ENCODE assay signal across 1 cellular context in genomic region chr5:207599-207998, GRCh38.
TF ChIP-seq lines count a peak whose summit lies in the region.

No MANE protein-coding gene starts in this region.

TF ChIP-seq in HepG2, 621 proteins besides CTCF, POLR2A, EP300 and RAD21:
- TF ChIP-seq SMARCE1 (IDR thresholded peaks at IDR 0.05; ENCODE audit: borderline replicate concordance): no peak
- no peak for TF ChIP-seq NFE2L1 (CRISPR knock-in tag; IDR thresholded peaks at IDR 0.05; ENCODE audit: borderline replicate concordance)
- no peak for TF ChIP-seq ZNF746 (CRISPR knock-in tag; IDR thresholded peaks at IDR 0.05)
- TF ChIP-seq ZNF275 (CRISPR knock-in tag; IDR thresholded peaks at IDR 0.05; ENCODE audit: borderline replicate concordance): no peak
- TF ChIP-seq, protein P1, sequence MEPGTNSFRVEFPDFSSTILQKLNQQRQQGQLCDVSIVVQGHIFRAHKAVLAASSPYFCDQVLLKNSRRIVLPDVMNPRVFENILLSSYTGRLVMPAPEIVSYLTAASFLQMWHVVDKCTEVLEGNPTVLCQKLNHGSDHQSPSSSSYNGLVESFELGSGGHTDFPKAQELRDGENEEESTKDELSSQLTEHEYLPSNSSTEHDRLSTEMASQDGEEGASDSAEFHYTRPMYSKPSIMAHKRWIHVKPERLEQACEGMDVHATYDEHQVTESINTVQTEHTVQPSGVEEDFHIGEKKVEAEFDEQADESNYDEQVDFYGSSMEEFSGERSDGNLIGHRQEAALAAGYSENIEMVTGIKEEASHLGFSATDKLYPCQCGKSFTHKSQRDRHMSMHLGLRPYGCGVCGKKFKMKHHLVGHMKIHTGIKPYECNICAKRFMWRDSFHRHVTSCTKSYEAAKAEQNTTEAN (CRISPR knock-in tag; conservative IDR thresholded peaks at IDR 0.05): no peak
- TF ChIP-seq SAFB2 (CRISPR knock-in tag; IDR thresholded peaks at IDR 0.05; ENCODE audit: borderline replicate concordance, low read depth): no peak
- TF ChIP-seq ZMYM2 (CRISPR knock-in tag; IDR thresholded peaks at IDR 0.05): no peak
- no peak for TF ChIP-seq TFDP1 (CRISPR knock-in tag; IDR thresholded peaks at IDR 0.05; ENCODE audit: borderline replicate concordance)
- no peak for TF ChIP-seq MZF1 (CRISPR knock-in tag; IDR thresholded peaks at IDR 0.05; ENCODE audit: borderline replicate concordance)
- TF ChIP-seq RFX5 (IDR thresholded peaks at IDR 0.05; ENCODE audit: low read depth, low read length): no peak
- TF ChIP-seq HCFC1 (IDR thresholded peaks at IDR 0.05; ENCODE audit: low read depth, low read length): no peak
TF ChIP-seq in HepG2: peak in this region for 0.
